In the genomic region with DNA sequence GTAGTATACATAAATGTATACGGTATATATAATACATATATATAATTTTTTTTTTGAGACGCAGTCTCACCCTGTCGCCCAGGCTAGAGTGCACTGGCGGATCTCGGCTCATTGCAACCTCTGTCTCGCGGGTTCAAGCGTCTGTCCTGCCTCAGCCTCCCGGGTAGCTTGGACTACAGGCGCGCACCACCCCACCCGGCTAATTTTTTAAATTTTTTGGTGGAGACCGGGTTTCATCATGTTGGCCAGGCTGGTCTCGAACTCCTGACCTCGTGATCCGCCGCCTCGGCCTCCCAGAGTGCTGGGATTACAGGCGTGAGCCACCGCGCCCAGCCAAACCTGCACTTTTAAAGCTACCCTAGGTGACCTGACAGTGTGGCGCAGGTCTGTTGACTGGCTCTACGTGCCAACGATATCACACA, we compare ENCODE assay signal across 8 cellular contexts. TPM values are rescaled to one million over a fixed set of nuclear protein-coding genes. Genes with fewer than 3 reads are reported as not detected.
DNase-seq lines count a peak whose midpoint lies in the region; ATAC-seq and TF ChIP-seq lines count a peak whose summit lies in the region.

No MANE protein-coding gene starts in this region.

- H3K27me3 ChIP-seq in AG04450 (ENCODE audit: control insufficient read depth, insufficient read depth, low read length) (no peaks in the 10 kb centered on the region), muscle layer of colon (ENCODE audit: control insufficient read depth in 1 of 2, insufficient read depth in 2 of 2, low read length in 2 of 2) (no peaks in the 10 kb centered on the region)

- H3K27ac ChIP-seq in AG04450 (ENCODE audit: low read depth, low read length) (peak overlapping the region; percentile 52), muscle layer of colon (ENCODE audit: low read depth, low read length) (peak overlapping the region; percentile 63)

- H3K9ac ChIP-seq in muscle layer of colon (ENCODE audit: low read length) = peak overlapping the region; percentile 6

- H3K9me3 ChIP-seq in AG04450 (ENCODE audit: control insufficient read depth, insufficient read depth, low read length) (no peaks in the 10 kb centered on the region; the same call in 1 of the 2 replicates), muscle layer of colon (ENCODE audit: low read length) (no peaks in the 10 kb centered on the region)

- CTCF ChIA-PET in AG04450 (lab: Charles Lee) = interaction anchor here (1.6 to 6.4 kb wide), 3 partner anchors 9 to 97 kb away, joined by 4 to 56 read pairs (median 6); no protein-coding TSS in a partner anchor

- no peaks in the 10 kb centered on the region for H3K4me1 ChIP-seq in muscle layer of colon (ENCODE audit: insufficient read depth, low read length)

- DNase-seq in AG04450 (ENCODE audit: low read depth, low spot score) = no peak
- DNase-seq in cardiac fibroblast (ENCODE audit: low read depth in 2 of 2) = no peak
- DNase-seq in NCI-H69 (lab: John Stamatoyannopoulos, UW) = no peak
- no peak for DNase-seq in NOMO-1 (lab: John Stamatoyannopoulos, UW; ENCODE audit: unreplicated experiment in 2 of 2)
- DNase-seq in posterior cingulate gyrus = no peak
- DNase-seq in NCI-H2107 treated with DMSO at 0.1 percent for 48 hours (lab: John Stamatoyannopoulos, UW; ENCODE audit: unreplicated experiment) = no peak

- no peaks in the 10 kb centered on the region for H3K36me3 ChIP-seq in muscle layer of colon (ENCODE audit: insufficient read depth, low read length)

- TF ChIP-seq CTCF in AG04450 (IDR thresholded peaks at IDR 0.05; ENCODE audit: low read depth, low read length) = no peak
- TF ChIP-seq CTCF in cardiac fibroblast (IDR thresholded peaks at IDR 0.05; ENCODE audit: low read depth, low read length) = no peak

- intact Hi-C loops in posterior cingulate gyrus (cut with DNase I) = no loop called here

- ATAC-seq in HG03432 (IDR thresholded peaks at IDR 0.05; ENCODE audit: unreplicated experiment) = peak; percentile 9

- POLR2A ChIA-PET in AG04450 (lab: Yijun Ruan, JAX) = interaction anchor here (0.8 to 1.8 kb wide), 7 partner anchors 11 to 61 kb away, joined by 3 to 10 read pairs (median 4); no protein-coding TSS in a partner anchor

- H3K4me3 ChIP-seq in AG04450 (ENCODE audit: low read depth, low read length) (peak overlapping the region; percentile 89), cardiac fibroblast (replicated peaks in 1 of 2; ENCODE audit: low read depth in 2 of 2, low read length in 2 of 2) (peak overlapping the region; percentile 71 to 88), muscle layer of colon (ENCODE audit: low read depth in 1 of 2, low read length in 2 of 2) (peak overlapping the region; percentile 79 to 87)

RNA-seq across cellular contexts. Expression of a gene that starts 0.7 kb away (rescaled TPM):
- polyA plus RNA-seq in AG04450 (2011; rRNA removed) = 18.4 and 23.8 TPM in 2 replicates
- 5.6 and 8.6 TPM in 2 replicates for polyA minus RNA-seq in AG04450 (2011; rRNA and poly(A)+ RNA removed)

RNA-seq across cellular contexts. Expression of a gene that starts 21.3 kb away (rescaled TPM):
- polyA plus RNA-seq in AG04450 (2011; rRNA removed) = 19.1 and 27.8 TPM in 2 replicates
- polyA minus RNA-seq in AG04450 (2011; rRNA and poly(A)+ RNA removed) = 11.2 and 13.0 TPM in 2 replicates

RNA-seq across cellular contexts. Expression of a gene that starts 34.5 kb away (rescaled TPM):
- 2.2 and 2.9 TPM in 2 replicates for polyA plus RNA-seq in AG04450 (2011; rRNA removed)
- 3.1 and 3.4 TPM in 2 replicates for polyA minus RNA-seq in AG04450 (2011; rRNA and poly(A)+ RNA removed)
